Comparison of ENCODE assay signal across 27 cellular contexts in the genomic region with DNA sequence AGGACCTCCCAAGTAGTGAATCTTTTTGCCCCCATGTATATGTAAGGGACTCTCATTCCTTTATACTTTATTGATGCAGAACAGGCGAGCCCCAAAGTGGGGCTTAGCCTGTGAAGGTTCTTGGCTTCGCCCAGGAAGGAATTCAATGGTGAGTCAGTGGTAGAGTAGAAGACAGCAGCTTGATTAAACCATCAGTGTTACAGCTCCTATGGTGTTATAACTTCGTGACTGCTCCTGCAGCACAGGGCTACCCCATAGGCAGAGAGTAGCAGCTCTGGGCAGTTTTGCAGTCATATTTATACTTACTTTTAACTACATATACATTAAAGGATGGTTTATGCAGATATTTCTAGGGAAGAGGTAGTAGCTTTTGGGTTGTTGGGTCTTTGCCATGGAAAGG.
"Had no signal": no experiment of that assay in that cellular context is flagged by ENCODE, and none has a peak within 500 bp of the region (broad histone marks: within the 10 kb centered on the region; RNA-seq: fewer than 3 reads in every experiment).

No MANE protein-coding gene starts in this region.

- H3K4me1 Mint-ChIP-seq: mesothelial cell of epicardium, naive B cell, nephron had no signal

- H3K4me3 ChIP-seq: dorsolateral prefrontal cortex, gastrocnemius medialis, mucosa of descending colon, neural progenitor cell, prostate gland, right atrium auricular region, smooth muscle cell, thoracic aorta, tibial nerve, upper lobe of left lung had no signal

- H3K9ac ChIP-seq: neural progenitor cell had no signal

- H3K4me1 ChIP-seq: gastrocnemius medialis, prostate gland, right atrium auricular region, tibial nerve, upper lobe of left lung had no signal

- H3K4me3 Mint-ChIP-seq: mesothelial cell of epicardium, naive B cell, nephron, neural progenitor cell had no signal

- H3K4me2 ChIP-seq: neural progenitor cell, smooth muscle cell had no signal

- H3K27ac ChIP-seq: gastrocnemius medialis, neural progenitor cell, prostate gland, right atrium auricular region, thoracic aorta, tibial nerve, upper lobe of left lung had no signal

- H3K36me3 Mint-ChIP-seq: naive B cell had no signal

- H2AFZ ChIP-seq: neural progenitor cell had no signal

- H3K9me3 ChIP-seq: gastrocnemius medialis, mucosa of descending colon, prostate gland, right atrium auricular region, thoracic aorta, tibial nerve, upper lobe of left lung had no signal

- FAIRE-seq: colon, keratinocyte had no signal

- H3K27ac Mint-ChIP-seq: mesothelial cell of epicardium, naive B cell, nephron, neural progenitor cell had no signal

- H3K36me3 ChIP-seq: gastrocnemius medialis, neural progenitor cell, prostate gland, right atrium auricular region, thoracic aorta, tibial nerve, upper lobe of left lung had no signal

- ATAC-seq: gastrocnemius medialis, left lobe of liver, mucosa of descending colon, sciatic nerve had no signal

- H3K27me3 ChIP-seq: dorsolateral prefrontal cortex, gastrocnemius medialis, neural progenitor cell, right atrium auricular region, tibial nerve, upper lobe of left lung had no signal

- H3K9me3 Mint-ChIP-seq: naive B cell, nephron had no signal

- DNase-seq: dorsolateral prefrontal cortex; effector CD4-positive, alpha-beta T cell; gastrocnemius medialis; head of caudate nucleus; mesenchymal stem cell; mucosa of descending colon; naive B cell; nucleus accumbens; stimulated activated CD4-positive, alpha-beta T cell treated with anti-CD3 and anti-CD28 coated beads, Interleukin-12 subunit alpha, Interleukin-12 subunit beta, amount 100 ng/mL, for 4 hours; stimulated activated CD4-positive, alpha-beta T cell treated with anti-CD3 and anti-CD28 coated beads, Interleukin-1b, Interleukin-23, amount 100 ng/mL, for 48 hours; stimulated activated CD4-positive, alpha-beta T cell treated with anti-CD3 and anti-CD28 coated beads, Interleukin-4, amount 100 ng/mL, for 1 hour; stimulated activated CD8-positive, alpha-beta memory T cell treated with anti-CD3 and anti-CD28 coated beads, Interleukin-4, amount 100 ng/mL, for 48 hours; stimulated activated naive CD8-positive, alpha-beta T cell treated with anti-CD3 and anti-CD28 coated beads, Interleukin-15, Interleukin-2, amounts not matched to agents 100 U/mL and 50 U/mL, for 24 hours; substantia nigra; upper lobe of left lung had no signal
